ENCODE assay signal across 10 cellular contexts in genomic region chr3:71067977-71068376, GRCh38.
DNase-seq lines count a peak whose midpoint lies in the region; ATAC-seq and TF ChIP-seq lines count a peak whose summit lies in the region.
"Had no signal": no experiment of that assay in that cellular context is flagged by ENCODE, and none has a peak within 500 bp of the region (broad histone marks: within the 10 kb centered on the region; RNA-seq: fewer than 3 reads in every experiment).

No MANE protein-coding gene starts in this region.

- no peaks in the 10 kb centered on the region for H3K9me3 Mint-ChIP-seq in MCF 10A (ENCODE audit: unreplicated experiment)
- H3K9me3 Mint-ChIP-seq in type B pancreatic cell = no peaks in the 10 kb centered on the region

- CTCF ChIA-PET in MCF 10A (lab: Yijun Ruan, JAX) = interaction anchor here (0.5 to 5.0 kb wide), 9 partner anchors 9 to 1778 kb away, joined by 3 to 59 read pairs (median 5); no protein-coding TSS in a partner anchor

- no peaks in the 10 kb centered on the region for H3K27me3 ChIP-seq in breast epithelium
- no peaks in the 10 kb centered on the region for H3K27me3 ChIP-seq in gastroesophageal sphincter
- H3K27me3 ChIP-seq: tibial nerve had no signal

- POLR2A ChIA-PET in MCF 10A (lab: Yijun Ruan, JAX) = interaction anchor here (0.6 to 5.3 kb wide), 11 partner anchors 10 to 626 kb away, joined by 3 to 64 read pairs (median 3); partner anchors contain the start of gene FOXP1

- H3K27ac ChIP-seq in breast epithelium = peak overlapping the region; percentile 78 to 98
- peak overlapping the region; percentile 49 to 98 (median 90) for H3K27ac ChIP-seq in gastroesophageal sphincter

- no peaks in the 10 kb centered on the region for H3K9me3 ChIP-seq in breast epithelium
- no peaks in the 10 kb centered on the region for H3K9me3 ChIP-seq in T-helper 17 cell (ENCODE audit: control insufficient read depth, low read length, poor library complexity, severe bottlenecking)
- no peaks in the 10 kb centered on the region for H3K9me3 ChIP-seq in gastroesophageal sphincter
- H3K9me3 ChIP-seq: tibial nerve had no signal

- no peak for TF ChIP-seq EP300 in gastroesophageal sphincter (IDR thresholded peaks at IDR 0.05)

- no peak for ATAC-seq in T-helper 17 cell
- no peak for ATAC-seq in gastroesophageal sphincter
- no peak for ATAC-seq in HG02623 (IDR thresholded peaks at IDR 0.05; ENCODE audit: unreplicated experiment)

- intact Hi-C loops in breast epithelium (cut with DNase I; ENCODE audit: low total_unique reads) = loop anchor here (10.0 kb wide), 2 partner anchors 83 to 237 kb away; no protein-coding TSS in a partner anchor
- intact Hi-C loops in MCF 10A (cut with micrococcal nuclease) = loop anchor here (5.0 to 10.0 kb wide), 4 partner anchors 211 to 587 kb away; no protein-coding TSS in a partner anchor

- BruUV-seq in MCF 10A (replicated peaks; lab: Mats Ljungman, UMichigan) = no TSS peak

- TF ChIP-seq CTCF in breast epithelium (IDR thresholded peaks at IDR 0.05) (no peak), MCF 10A (IDR thresholded peaks at IDR 0.05; ENCODE audit: unreplicated experiment) (no peak), gastroesophageal sphincter (IDR thresholded peaks at IDR 0.05) (no peak), type B pancreatic cell (conservative IDR thresholded peaks at IDR 0.05) (no peak)

- no peak overlapping the region for H3K27ac Mint-ChIP-seq in MCF 10A (ENCODE audit: low read depth, unreplicated experiment)
- H3K27ac Mint-ChIP-seq in T-helper 17 cell = no peak overlapping the region
- peak overlapping the region; percentile 76 for H3K27ac Mint-ChIP-seq in type B pancreatic cell

- H3K4me3 ChIP-seq in breast epithelium (no peak overlapping the region), gastroesophageal sphincter (no peak overlapping the region)
- H3K4me3 ChIP-seq: tibial nerve had no signal

- 48 to 50% methylated on average over 2 of the region's 2 CpGs for WGBS in gastroesophageal sphincter (ENCODE audit: low coverage in 1 of 2), 2 donors

- no peaks in the 10 kb centered on the region for H3K36me3 Mint-ChIP-seq in MCF 10A (ENCODE audit: insufficient read depth, unreplicated experiment)
- H3K36me3 Mint-ChIP-seq in T-helper 17 cell (ENCODE audit: low read depth) = no peaks in the 10 kb centered on the region
- peaks cover 3% of the 10 kb centered on the region for H3K36me3 Mint-ChIP-seq in type B pancreatic cell

- no peak for DNase-seq in breast epithelium (ENCODE audit: low spot score in 2 of 2)
- no peak for DNase-seq in MCF 10A (ENCODE audit: unreplicated experiment)
- no peak for DNase-seq in T-helper 17 cell
- DNase-seq in type B pancreatic cell (ENCODE audit: extremely low spot score, unreplicated experiment) = no peak
- DNase-seq in GM03348 (ENCODE audit: low spot score) = no peak
- no peak for DNase-seq in mesenteric fat pad (ENCODE audit: low spot score)
- DNase-seq: KBM-7 had no signal

- TF ChIP-seq POLR2A in breast epithelium (IDR thresholded peaks at IDR 0.05) (no peak), gastroesophageal sphincter (IDR thresholded peaks at IDR 0.05) (no peak)

- H3K4me3 Mint-ChIP-seq in MCF 10A (ENCODE audit: unreplicated experiment) (no peak overlapping the region), T-helper 17 cell (peak overlapping the region; percentile 59), type B pancreatic cell (peak overlapping the region; percentile 20)

- H3K4me1 Mint-ChIP-seq in MCF 10A (ENCODE audit: insufficient read depth, unreplicated experiment) (peaks cover 20% of the 10 kb centered on the region), T-helper 17 cell (peaks cover 40% of the 10 kb centered on the region), type B pancreatic cell (ENCODE audit: unreplicated experiment) (peaks cover 56% of the 10 kb centered on the region)

- H3K36me3 ChIP-seq in breast epithelium (no peaks in the 10 kb centered on the region), gastroesophageal sphincter (no peaks in the 10 kb centered on the region)
- H3K36me3 ChIP-seq: tibial nerve had no signal

- peaks cover 0 to 6% of the 10 kb centered on the region in 2 donors for H3K4me1 ChIP-seq in breast epithelium
- H3K4me1 ChIP-seq in gastroesophageal sphincter = peaks cover 13 to 74% (median 36%) of the 10 kb centered on the region in 3 donors

- H3K27me3 Mint-ChIP-seq in MCF 10A (ENCODE audit: insufficient read depth, unreplicated experiment) = no peaks in the 10 kb centered on the region
- H3K27me3 Mint-ChIP-seq in T-helper 17 cell = no peaks in the 10 kb centered on the region
- H3K27me3 Mint-ChIP-seq in type B pancreatic cell = no peaks in the 10 kb centered on the region
